ENCODE assay signal across 14 cellular contexts in the genomic region with DNA sequence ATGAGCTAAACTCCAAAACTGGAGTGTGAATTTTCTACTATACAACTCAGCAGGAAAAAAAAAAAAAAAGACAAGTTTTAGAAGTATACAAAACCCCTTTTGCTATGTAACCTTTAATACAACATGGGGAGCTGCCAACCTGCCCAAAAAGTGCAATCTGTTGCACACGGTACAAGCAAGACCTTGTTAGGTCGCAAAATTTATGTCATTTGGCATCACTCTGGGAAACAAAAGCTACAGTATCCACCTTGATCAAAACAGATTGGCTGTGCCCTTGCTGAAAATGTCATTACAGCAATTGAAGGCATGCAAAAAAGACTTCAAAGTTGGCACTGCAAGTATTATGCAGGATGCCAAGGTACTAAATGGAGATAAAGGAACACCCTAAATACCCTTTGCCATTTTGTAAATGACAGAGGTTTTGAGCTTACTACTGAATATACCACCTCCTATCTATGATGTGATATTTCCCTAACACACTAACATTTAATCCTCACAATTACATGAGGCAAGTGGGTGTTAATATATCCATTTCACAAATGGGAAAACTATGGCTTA.
DNase-seq lines count a peak whose midpoint lies in the region; ATAC-seq and TF ChIP-seq lines count a peak whose summit lies in the region.
"Had no signal": no experiment of that assay in that cellular context is flagged by ENCODE, and none has a peak within 500 bp of the region (broad histone marks: within the 10 kb centered on the region; RNA-seq: fewer than 3 reads in every experiment).

No MANE protein-coding gene starts in this region.

- H3K27me3 ChIP-seq in heart left ventricle (no peaks in the 10 kb centered on the region), HUES6 (ENCODE audit: control insufficient read depth, insufficient read depth, low read length) (no peaks in the 10 kb centered on the region), uterus (no peaks in the 10 kb centered on the region), PC-9 (ENCODE audit: insufficient read depth, low read depth) (no peaks in the 10 kb centered on the region)
- H3K27me3 ChIP-seq: BE2C had no signal

- H3K36me3 ChIP-seq in heart left ventricle, result peaks cover 0 to 53% (median 18%) of the 10 kb centered on the region in 9 donors
- H3K36me3 ChIP-seq in HUES6 (ENCODE audit: control insufficient read depth, insufficient read depth, low read length), result peaks cover 16% of the 10 kb centered on the region
- H3K36me3 ChIP-seq in uterus, result no peaks in the 10 kb centered on the region
- 0 out of 2 replicates have a peak, but pooled peaks cover 3% of the 10 kb centered on the region for H3K36me3 ChIP-seq in PC-9 (ENCODE audit: low read depth)

- H4K20me1 ChIP-seq in PC-9 (ENCODE audit: insufficient read depth), result no peaks in the 10 kb centered on the region

- BruUV-seq in PC-9 (replicated peaks; lab: Mats Ljungman, UMichigan), result no TSS peak

- H3K27ac ChIP-seq in heart left ventricle, result peak overlapping the region in 3 of 12 donors; percentile 5 to 18 (median 16)
- H3K27ac ChIP-seq in HUES6 (ENCODE audit: low read depth, low read length), result peak overlapping the region; percentile 46; the same call in 1 of the 2 replicates
- no peak overlapping the region for H3K27ac ChIP-seq in uterus
- no peak overlapping the region for H3K27ac ChIP-seq in PC-9

- H3K4me2 ChIP-seq in PC-9, result no peak overlapping the region

- no peak for DNase-seq in heart left ventricle
- no peak for DNase-seq in cardiac septum (ENCODE audit: low spot score)
- DNase-seq in left ventricle myocardium superior, result no peak
- DNase-seq in uterus, result no peak
- DNase-seq in PC-9, result no peak
- DNase-seq: ACHN; BE2C; C1 segment of cervical spinal cord; CD4-positive, CD25-positive, alpha-beta regulatory T cell; CD8-positive, alpha-beta memory T cell; COR-L47; GOT3; H9 had no signal

- H3K4me1 ChIP-seq in heart left ventricle (peaks cover 0 to 22% (median 7%) of the 10 kb centered on the region in 12 donors), HUES6 (ENCODE audit: control insufficient read depth, insufficient read depth, low read length) (peaks cover 22% of the 10 kb centered on the region), uterus (no peaks in the 10 kb centered on the region), PC-9 (replicated peaks; ENCODE audit: insufficient read depth) (no peaks in the 10 kb centered on the region)

- no peaks in the 10 kb centered on the region for H3K9me2 ChIP-seq in PC-9 (ENCODE audit: insufficient read depth)

- H2AFZ ChIP-seq in PC-9, result no peak overlapping the region

- H3F3A ChIP-seq in PC-9 (ENCODE audit: insufficient read depth, low read depth), result no peaks in the 10 kb centered on the region

- no peaks in the 10 kb centered on the region for H3K79me2 ChIP-seq in PC-9 (ENCODE audit: low read depth)

- intact Hi-C loops in heart left ventricle (cut with DNase I), result no loop called here
- intact Hi-C loops in cardiac septum (cut with DNase I), result no loop called here
- intact Hi-C loops in left ventricle myocardium superior (cut with micrococcal nuclease), result no loop called here
- intact Hi-C loops in uterus (cut with DNase I; ENCODE audit: low total_unique reads), result no loop called here
- intact Hi-C loops in PC-9 (cut with micrococcal nuclease; ENCODE audit: unreplicated experiment), result no loop called here

- CTCF ChIA-PET in PC-9 (lab: Charles Lee), result no interaction called here

- 61 to 76% (median 67%) methylated on average over 2 of the region's 2 CpGs for WGBS in heart left ventricle, 4 donors

- H3K9ac ChIP-seq in HUES6 (ENCODE audit: low read length), result no peak overlapping the region

- TF ChIP-seq POLR2A in heart left ventricle (IDR thresholded peaks at IDR 0.05) (no peak), uterus (IDR thresholded peaks at IDR 0.05) (no peak)

- no peak overlapping the region for H3K4me3 ChIP-seq in heart left ventricle
- H3K4me3 ChIP-seq in HUES6 (ENCODE audit: low read depth, low read length), result no peak overlapping the region
- no peak overlapping the region for H3K4me3 ChIP-seq in uterus
- H3K4me3 ChIP-seq in PC-9, result no peak overlapping the region

- ATAC-seq in heart left ventricle (peak; percentile 32 to 68 (median 45)), left ventricle myocardium superior (peak; percentile 34)

- POLR2A ChIA-PET in PC-9 (lab: Charles Lee; ENCODE audit: unreplicated experiment), result no interaction called here

- H3K9me3 ChIP-seq in heart left ventricle, result no peaks in the 10 kb centered on the region
- H3K9me3 ChIP-seq in HUES6 (ENCODE audit: control insufficient read depth, insufficient read depth, low read depth, low read length), result no peaks in the 10 kb centered on the region
- H3K9me3 ChIP-seq in uterus, result no peaks in the 10 kb centered on the region
- H3K9me3 ChIP-seq in PC-9 (ENCODE audit: insufficient read depth, low read depth), result no peaks in the 10 kb centered on the region
- H3K9me3 ChIP-seq: BE2C had no signal

- TF ChIP-seq CTCF in heart left ventricle (IDR thresholded peaks at IDR 0.05) (no peak), uterus (IDR thresholded peaks at IDR 0.05) (no peak), PC-9 (conservative IDR thresholded peaks at IDR 0.05) (no peak)
